In genomic region chr17:69538795-69539194, GRCh38 we compare ENCODE assay signal across 21 cellular contexts.
"Had no signal": no experiment of that assay in that cellular context is flagged by ENCODE, and none has a peak within 500 bp of the region (broad histone marks: within the 10 kb centered on the region; RNA-seq: fewer than 3 reads in every experiment).

No MANE protein-coding gene starts in this region.

- DNase-seq: activated CD4-positive, alpha-beta T cell treated with anti-CD3 and anti-CD28 coated beads, Interleukin-2, amount 50 U/mL, for 1 hour; activated CD8-positive, alpha-beta memory T cell treated with anti-CD3 and anti-CD28 coated beads, Interleukin-2, amount 50 U/mL, for 4 hours; activated gamma-delta T cell; activated T-cell treated with anti-CD3 and anti-CD28 coated beads, Interleukin-2, amount 50 U/mL, for 72 hours; amniotic stem cell; dorsolateral prefrontal cortex; endodermal cell; heart left ventricle; kidney glomerular epithelial cell; left ventricle myocardium inferior; mucosa of descending colon; naive thymus-derived CD4-positive, alpha-beta T cell; stimulated activated CD4-positive, alpha-beta T cell treated with anti-CD3 and anti-CD28 coated beads, Interleukin-2, amount 100 ng/mL, for 48 hours; stomach; T1000; upper lobe of left lung had no signal

- H3K27ac ChIP-seq: dorsolateral prefrontal cortex, gastroesophageal sphincter, heart left ventricle, left ventricle myocardium inferior, neural progenitor cell, prostate gland, right atrium auricular region, stomach, upper lobe of left lung had no signal

- H3K9me3 ChIP-seq: gastroesophageal sphincter, heart left ventricle, left ventricle myocardium inferior, mucosa of descending colon, prostate gland, right atrium auricular region, stomach, upper lobe of left lung had no signal

- ATAC-seq: activated CD4-positive, CD25-positive, alpha-beta regulatory T cell treated with anti-CD3 and anti-CD28 coated beads, Interleukin-2, amount 50 U/mL, for 24 hours; gastroesophageal sphincter; heart left ventricle; naive thymus-derived CD4-positive, alpha-beta T cell had no signal

- H2AFZ ChIP-seq: neural progenitor cell had no signal

- H3K4me3 ChIP-seq: dorsolateral prefrontal cortex, gastroesophageal sphincter, heart left ventricle, left ventricle myocardium inferior, mucosa of descending colon, neural progenitor cell, prostate gland, right atrium auricular region, stomach, upper lobe of left lung had no signal

- H3K4me1 ChIP-seq: gastroesophageal sphincter, heart left ventricle, left ventricle myocardium inferior, neural progenitor cell, prostate gland, right atrium auricular region, stomach, upper lobe of left lung had no signal

- H3K27me3 ChIP-seq: dorsolateral prefrontal cortex, gastroesophageal sphincter, heart left ventricle, neural progenitor cell, right atrium auricular region, stomach, upper lobe of left lung had no signal

- H3K4me2 ChIP-seq: neural progenitor cell had no signal

- H3K36me3 ChIP-seq: prostate gland, right atrium auricular region had no signal

- H3K9ac ChIP-seq: neural progenitor cell had no signal
